9 cellular contexts compared by ENCODE assay signal in the genomic region with DNA sequence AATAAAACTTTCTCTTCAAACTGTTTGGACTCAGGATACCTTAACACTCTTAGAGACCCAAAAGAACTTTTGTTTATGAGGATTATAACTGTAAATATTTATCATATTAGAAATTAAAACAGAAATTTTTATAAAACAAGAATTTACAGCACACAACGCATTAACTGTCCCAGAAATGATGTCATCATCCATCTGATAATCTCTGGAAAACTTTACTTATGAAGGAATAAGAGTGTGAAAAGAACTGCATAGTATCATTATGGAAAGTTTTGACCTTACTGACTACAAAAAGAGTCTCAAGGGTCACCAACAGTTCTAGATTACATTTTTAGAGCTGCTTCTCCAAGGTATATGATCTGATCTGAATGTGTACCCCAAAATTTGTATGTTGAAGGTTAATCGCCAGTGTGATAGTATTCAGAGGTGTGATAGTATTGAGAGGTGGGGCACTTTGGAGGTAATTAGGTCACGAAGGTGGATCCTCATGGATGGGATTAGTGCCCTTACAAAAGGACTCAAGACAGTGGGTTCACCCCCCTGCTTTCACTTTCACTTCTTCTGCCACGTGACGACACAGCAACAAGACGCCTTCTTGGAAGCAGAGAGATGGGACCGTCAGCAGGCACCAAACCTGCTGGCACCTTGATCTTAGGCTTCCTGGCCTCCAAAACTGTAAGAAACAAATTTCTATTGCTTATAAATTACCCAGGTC.
DNase-seq lines count a peak whose midpoint lies in the region; ATAC-seq lines count a peak whose summit lies in the region.
"Had no signal": no experiment of that assay in that cellular context is flagged by ENCODE, and none has a peak within 500 bp of the region (broad histone marks: within the 10 kb centered on the region; RNA-seq: fewer than 3 reads in every experiment).

No MANE protein-coding gene starts in this region.

- peak; percentile 9 for DNase-seq in NK-92 treated with Interleukin-12 subunit alpha and Interleukin-12 subunit beta, amount 100 ng/mL, for 24 hours (lab: John Stamatoyannopoulos, UW)
- DNase-seq in NK-92 (lab: John Stamatoyannopoulos, UW; ENCODE audit: unreplicated experiment) (no peak), NCI-H2029 (lab: John Stamatoyannopoulos, UW) (peak; percentile 59), substantia nigra (lab: John Stamatoyannopoulos, UW) (no peak)
- peak; percentile 68 for DNase-seq in natural killer cell treated with Interleukin-12 subunit alpha and Interleukin-12 subunit beta and Interleukin-15 and Interleukin-18, amount 100 ng/mL, for 72 hours (ENCODE audit: low spot score)
- DNase-seq: cerebellar nuclear complex had no signal

- H3K4me1 Mint-ChIP-seq in activated T-helper 17 cell treated with anti-CD3 and anti-CD28 coated beads, Interleukin-2, amount 50 U/mL, for 72 hours = peaks cover 6% of the 10 kb centered on the region
- H3K4me1 Mint-ChIP-seq in natural killer cell treated with Interleukin-12 subunit alpha and Interleukin-12 subunit beta and Interleukin-15 and Interleukin-18, amount 100 ng/mL, for 72 hours (ENCODE audit: low read depth in 2 of 2) = peaks cover 9 to 10% of the 10 kb centered on the region in 2 donors

- H3K27me3 Mint-ChIP-seq in activated T-helper 17 cell treated with anti-CD3 and anti-CD28 coated beads, Interleukin-2, amount 50 U/mL, for 72 hours = peaks cover 18% of the 10 kb centered on the region
- H3K27me3 Mint-ChIP-seq in natural killer cell treated with Interleukin-12 subunit alpha and Interleukin-12 subunit beta and Interleukin-15 and Interleukin-18, amount 100 ng/mL, for 72 hours = peaks cover 20 to 35% of the 10 kb centered on the region in 2 donors

- peak overlapping the region; percentile 2 for H3K4me3 Mint-ChIP-seq in activated T-helper 17 cell treated with anti-CD3 and anti-CD28 coated beads, Interleukin-2, amount 50 U/mL, for 72 hours
- H3K4me3 Mint-ChIP-seq in natural killer cell treated with Interleukin-12 subunit alpha and Interleukin-12 subunit beta and Interleukin-15 and Interleukin-18, amount 100 ng/mL, for 72 hours = peak overlapping the region; percentile 63

- H3K27ac Mint-ChIP-seq in activated T-helper 17 cell treated with anti-CD3 and anti-CD28 coated beads, Interleukin-2, amount 50 U/mL, for 72 hours = no peak overlapping the region
- peak overlapping the region in 1 of 2 donors; percentile 66 for H3K27ac Mint-ChIP-seq in natural killer cell treated with Interleukin-12 subunit alpha and Interleukin-12 subunit beta and Interleukin-15 and Interleukin-18, amount 100 ng/mL, for 72 hours

- ATAC-seq in activated T-helper 17 cell treated with anti-CD3 and anti-CD28 coated beads, Interleukin-2, amount 50 U/mL, for 72 hours (replicated peaks) = no peak
- peak in 1 of 2 donors; percentile 69 for ATAC-seq in natural killer cell treated with Interleukin-12 subunit alpha and Interleukin-12 subunit beta and Interleukin-15 and Interleukin-18, amount 100 ng/mL, for 72 hours
- ATAC-seq in GM18519 (IDR thresholded peaks at IDR 0.05; ENCODE audit: low FRiP score, unreplicated experiment) (no peak), HG03196 (IDR thresholded peaks at IDR 0.05; ENCODE audit: unreplicated experiment) (no peak)

- no peaks in the 10 kb centered on the region for H3K9me3 Mint-ChIP-seq in activated T-helper 17 cell treated with anti-CD3 and anti-CD28 coated beads, Interleukin-2, amount 50 U/mL, for 72 hours
- no peaks in the 10 kb centered on the region for H3K9me3 Mint-ChIP-seq in natural killer cell treated with Interleukin-12 subunit alpha and Interleukin-12 subunit beta and Interleukin-15 and Interleukin-18, amount 100 ng/mL, for 72 hours

- no peaks in the 10 kb centered on the region for H3K36me3 Mint-ChIP-seq in activated T-helper 17 cell treated with anti-CD3 and anti-CD28 coated beads, Interleukin-2, amount 50 U/mL, for 72 hours (ENCODE audit: low read depth)
- H3K36me3 Mint-ChIP-seq in natural killer cell treated with Interleukin-12 subunit alpha and Interleukin-12 subunit beta and Interleukin-15 and Interleukin-18, amount 100 ng/mL, for 72 hours = no peaks in the 10 kb centered on the region

- H3K27ac ChIP-seq in substantia nigra (ENCODE audit: low read depth, low read length, poor library complexity, severe bottlenecking) = no peak overlapping the region

Comparison
In these comparisons a context has a peak if more than half of its experiments do, and no peak if none do; other contexts are left out.
1. DNase-seq: peak in NK-92 treated with Interleukin-12 subunit alpha and Interleukin-12 subunit beta, amount 100 ng/mL, for 24 hours (single experiment), NCI-H2029 (single experiment) and natural killer cell treated with Interleukin-12 subunit alpha and Interleukin-12 subunit beta and Interleukin-15 and Interleukin-18, amount 100 ng/mL, for 72 hours (single experiment); none in NK-92 (single experiment) and substantia nigra (0 of 49).